20 cellular contexts compared by ENCODE assay signal in the genomic region with DNA sequence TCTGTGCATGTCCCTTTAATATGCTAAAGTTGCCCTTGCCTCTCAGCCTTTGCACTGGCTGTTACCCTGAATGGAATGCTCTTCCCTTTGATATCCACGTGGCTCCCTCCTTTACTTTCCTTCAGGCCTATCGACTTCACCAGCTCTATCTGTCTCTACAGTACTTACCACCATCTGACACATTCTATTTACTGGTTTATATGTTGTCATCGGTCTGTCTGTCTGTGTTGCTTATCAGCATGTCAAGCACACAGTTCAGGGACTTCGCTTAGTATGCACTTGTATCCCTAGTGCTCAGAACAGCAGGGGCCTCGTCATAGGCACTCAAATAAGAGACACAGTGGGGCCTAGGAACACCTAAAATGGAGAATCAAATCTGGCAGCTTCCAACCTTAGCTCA.
"Had no signal": no experiment of that assay in that cellular context is flagged by ENCODE, and none has a peak within 500 bp of the region (broad histone marks: within the 10 kb centered on the region; RNA-seq: fewer than 3 reads in every experiment).

No MANE protein-coding gene starts in this region.

- H3K27me3 ChIP-seq: dorsolateral prefrontal cortex, foreskin keratinocyte, neutrophil, pancreas, upper lobe of right lung had no signal

- H3K9me3 ChIP-seq: neutrophil, pancreas, upper lobe of right lung had no signal

- H3K36me3 Mint-ChIP-seq: activated CD4-positive, alpha-beta memory T cell treated with anti-CD3 and anti-CD28 coated beads for 36 hours; activated naive CD8-positive, alpha-beta T cell treated with anti-CD3 and anti-CD28 coated beads for 36 hours; immature natural killer cell; natural killer cell; WTC11 had no signal

- H3K27ac ChIP-seq: dorsolateral prefrontal cortex, epithelial cell of prostate, foreskin keratinocyte, neutrophil, pancreas, upper lobe of right lung had no signal

- H3K9me3 Mint-ChIP-seq: activated CD4-positive, alpha-beta memory T cell treated with anti-CD3 and anti-CD28 coated beads for 36 hours; activated naive CD8-positive, alpha-beta T cell treated with anti-CD3 and anti-CD28 coated beads for 36 hours; immature natural killer cell; natural killer cell had no signal

- H3K4me3 ChIP-seq: dorsolateral prefrontal cortex, pancreas, upper lobe of right lung had no signal

- H3K36me3 ChIP-seq: neutrophil, pancreas, upper lobe of right lung had no signal

- H3K4me1 ChIP-seq: upper lobe of right lung had no signal

- FAIRE-seq: colon, pancreas had no signal

- H3K4me3 Mint-ChIP-seq: activated CD4-positive, alpha-beta memory T cell treated with anti-CD3 and anti-CD28 coated beads for 36 hours; activated naive CD8-positive, alpha-beta T cell treated with anti-CD3 and anti-CD28 coated beads for 36 hours; immature natural killer cell; natural killer cell; stimulated activated naive B cell treated with anti-CD40 and anti-IgM and Interleukin-4, amounts not matched to agents 10 μg/mL and 1 μg/mL and 100 μg/mL, for 72 hours; WTC11 had no signal

- H3K27ac Mint-ChIP-seq: activated CD4-positive, alpha-beta memory T cell treated with anti-CD3 and anti-CD28 coated beads for 36 hours; activated naive CD8-positive, alpha-beta T cell treated with anti-CD3 and anti-CD28 coated beads for 36 hours; immature natural killer cell; natural killer cell; stimulated activated naive B cell treated with anti-CD40 and anti-IgM and Interleukin-4, amounts not matched to agents 10 μg/mL and 1 μg/mL and 100 μg/mL, for 72 hours; WTC11 had no signal

- DNase-seq: activated CD4-positive, alpha-beta memory T cell treated with anti-CD3 and anti-CD28 coated beads for 36 hours; activated CD4-positive, alpha-beta T cell treated with anti-CD3 and anti-CD28 coated beads for 4 hours; activated naive CD4-positive, alpha-beta T cell; activated naive CD8-positive, alpha-beta T cell treated with anti-CD3 and anti-CD28 coated beads for 36 hours; activated T-cell treated with anti-CD3 and anti-CD28 coated beads for 4 hours; amniotic stem cell; central memory CD4-positive, alpha-beta T cell; foreskin keratinocyte; immature natural killer cell; kidney glomerular epithelial cell; natural killer cell; pancreas; stimulated activated naive B cell treated with anti-CD40 and anti-IgM and Interleukin-4, amounts not matched to agents 10 μg/mL and 1 μg/mL and 100 μg/mL, for 72 hours; upper lobe of right lung had no signal

- H3K4me1 Mint-ChIP-seq: activated naive CD8-positive, alpha-beta T cell treated with anti-CD3 and anti-CD28 coated beads for 36 hours; immature natural killer cell; natural killer cell had no signal

- H3K27me3 Mint-ChIP-seq: activated CD4-positive, alpha-beta memory T cell treated with anti-CD3 and anti-CD28 coated beads for 36 hours; activated naive CD8-positive, alpha-beta T cell treated with anti-CD3 and anti-CD28 coated beads for 36 hours had no signal

- ATAC-seq: foreskin keratinocyte; natural killer cell; pancreas; sciatic nerve; stimulated activated naive B cell treated with anti-CD40 and anti-IgM and Interleukin-4, amounts not matched to agents 10 μg/mL and 1 μg/mL and 100 μg/mL, for 72 hours; upper lobe of right lung; WTC11 had no signal
